9 cellular contexts compared by ENCODE assay signal in the genomic region with DNA sequence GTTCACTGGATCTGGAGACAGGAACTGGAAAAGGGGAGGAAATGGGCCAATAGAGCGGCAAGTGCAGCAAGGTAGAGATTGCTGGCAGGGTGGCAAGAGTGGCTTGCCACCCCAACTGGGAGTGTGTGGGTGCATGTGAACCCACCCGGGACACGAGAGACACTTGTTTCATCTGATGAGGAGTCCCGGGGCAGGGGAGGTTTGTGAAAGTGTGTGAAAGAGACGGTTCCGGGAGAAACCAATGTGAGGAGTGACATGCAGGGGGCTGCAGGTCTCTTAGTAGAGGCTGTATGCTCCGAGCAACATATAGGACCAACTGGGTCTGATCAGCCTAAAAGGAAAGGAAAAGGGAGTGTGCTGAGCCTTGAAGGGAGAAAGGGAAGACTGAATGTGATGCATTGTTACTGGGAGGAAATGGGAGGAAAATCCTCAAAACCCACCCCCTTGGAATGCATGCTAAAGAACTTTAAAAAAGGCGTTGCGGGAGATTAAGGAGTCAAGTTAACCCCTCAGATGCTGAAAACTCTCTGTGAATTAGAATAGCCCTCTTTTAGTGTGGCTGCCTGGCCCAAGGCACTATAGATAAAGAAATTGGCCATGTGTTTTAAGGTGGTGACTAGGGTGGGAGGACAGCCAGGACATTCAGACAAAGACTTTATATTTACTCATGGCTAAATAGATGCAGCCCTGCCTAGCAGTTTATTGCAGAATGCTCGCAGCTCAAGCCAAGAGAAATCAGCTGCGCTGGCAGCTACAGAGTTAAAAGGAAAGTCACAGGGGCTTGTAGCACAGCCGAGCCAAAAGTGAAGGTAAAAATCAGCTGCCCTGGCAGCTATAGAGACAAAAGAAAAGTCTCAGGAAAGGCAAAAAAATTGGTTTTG. TPM values are rescaled to one million over a fixed set of nuclear protein-coding genes. Genes with fewer than 3 reads are reported as not detected.
DNase-seq lines count a peak whose midpoint lies in the region; ATAC-seq, FAIRE-seq and TF ChIP-seq lines count a peak whose summit lies in the region.
"Had no signal": no experiment of that assay in that cellular context is flagged by ENCODE, and none has a peak within 500 bp of the region (broad histone marks: within the 10 kb centered on the region; RNA-seq: fewer than 3 reads in every experiment).

No MANE protein-coding gene starts in this region.

- H3K9ac ChIP-seq in H1 (replicated peaks in 1 of 4; ENCODE audit: extremely low read depth in 1 of 4, low read depth in 3 of 4, low read length in 3 of 4) = peak overlapping the region in 3 of 4 experiments; percentile 38 to 48 (median 44); a peak in 6 of 7 replicates

- CTCF ChIA-PET in H1 (lab: Charles Lee; ENCODE audit: partially characterized antibody) = interaction anchor here (0.6 to 5.5 kb wide), 12 partner anchors 10 to 210 kb away, joined by 3 to 47 read pairs (median 5); partner anchors contain the start of genes CD200 and SLC9C1

- H2BK120ac ChIP-seq in H1 (replicated peaks; ENCODE audit: low read depth, low read length) = peak overlapping the region; percentile 98

- H3K36me3 ChIP-seq in H1 (ENCODE audit: control insufficient read depth in 2 of 4, insufficient read depth in 4 of 4, low read length in 3 of 4) = peaks cover 0 to 2% (median 0%) of the 10 kb centered on the region in 4 experiments; a peak in 1 of 8 replicates
- H3K36me3 ChIP-seq in body of pancreas (replicated peaks in 1 of 2; ENCODE audit: insufficient read depth in 1 of 2, low read depth in 2 of 2) = no peaks in the 10 kb centered on the region

- H4K8ac ChIP-seq in H1 (ENCODE audit: extremely low read depth, insufficient read depth, low read length) = no peak overlapping the region

- 0 out of 4 replicates have a peak, but pooled peaks of 1 of the 2 experiments have one; percentile 2 for TF ChIP-seq RAD21 in H1 (IDR thresholded peaks at IDR 0.05 in 1 of 2, conservative IDR thresholded peaks at IDR 0.05 in 1 of 2; ENCODE audit: low read depth in 2 of 2, low read length in 2 of 2)

- TF ChIP-seq POLR2A in H1 (IDR thresholded peaks at IDR 0.05; ENCODE audit: control extremely low read depth in 1 of 2, low read depth in 2 of 2, low read length in 2 of 2) (peak; percentile 65 to 77; a peak in 2 of 3 replicates), body of pancreas (IDR thresholded peaks at IDR 0.05) (no peak)

- H3K23me2 ChIP-seq in H1 (ENCODE audit: low read depth, low read length) = peaks cover 10% of the 10 kb centered on the region; the same call in 1 of the 2 replicates

- H4K91ac ChIP-seq in H1 (replicated peaks; ENCODE audit: insufficient read length, low read length) = peak overlapping the region; percentile 81

- TF ChIP-seq EP300 in H1 (IDR thresholded peaks at IDR 0.05; ENCODE audit: borderline replicate concordance in 1 of 2, low read depth in 2 of 2, low read length in 2 of 2) = peak in 1 of 2 experiments; percentile 69; a peak in 1 of 3 replicates

- POLR2A ChIA-PET in H1 (lab: Charles Lee; ENCODE audit: partially characterized antibody) = interaction anchor here (0.8 to 4.9 kb wide), 14 partner anchors 9 to 168 kb away, joined by 3 to 32 read pairs (median 4); partner anchors contain the start of genes CD200 and SLC9C1

- H2BK12ac ChIP-seq in H1 (ENCODE audit: low read depth, low read length) = peak overlapping the region; percentile 95

- H3K4me3 Mint-ChIP-seq in natural killer cell = no peak overlapping the region
- no peak overlapping the region for H3K4me3 Mint-ChIP-seq in mesothelial cell of epicardium
- H3K4me3 Mint-ChIP-seq in CD14-positive monocyte = no peak overlapping the region

- H3K23ac ChIP-seq in H1 (ENCODE audit: insufficient read length) = no peak overlapping the region

- intact Hi-C loops in natural killer cell (cut with micrococcal nuclease) (no loop called here), body of pancreas (cut with DNase I) (no loop called here), CD14-positive monocyte (cut with micrococcal nuclease) (loop anchor here in 1 of 2 donors (10.0 kb wide), 1 partner anchor 178 kb away; no protein-coding TSS in a partner anchor)

- H3K27me3 ChIP-seq in H1 (replicated peaks in 1 of 4; ENCODE audit: control insufficient read depth in 3 of 4, extremely low read depth in 1 of 4, insufficient read depth in 3 of 4, low read length in 3 of 4) (no peaks in the 10 kb centered on the region), body of pancreas (no peaks in the 10 kb centered on the region)

- H3K4ac ChIP-seq in H1 (replicated peaks; ENCODE audit: insufficient read length, low read depth, low read length) = peak overlapping the region; percentile 30

- no peaks in the 10 kb centered on the region for H3K79me2 ChIP-seq in H1 (ENCODE audit: control insufficient read depth in 1 of 2, insufficient read depth in 2 of 2, low read length in 2 of 2)

- no peak overlapping the region for H2AFZ ChIP-seq in H1 (ENCODE audit: low read length)

- H4K20me1 ChIP-seq in H1 (replicated peaks in 1 of 2; ENCODE audit: control insufficient read depth in 1 of 2, insufficient read depth in 2 of 2, low read length in 2 of 2) = no peaks in the 10 kb centered on the region

- H3K9me3 ChIP-seq in H1 (ENCODE audit: insufficient read depth in 2 of 2, low read depth in 1 of 2, low read length in 1 of 2) = no peaks in the 10 kb centered on the region; a peak in 1 of 4 replicates
- H3K9me3 ChIP-seq in body of pancreas = no peaks in the 10 kb centered on the region

- no peaks in the 10 kb centered on the region for H3K27me3 Mint-ChIP-seq in natural killer cell (ENCODE audit: low read depth in 2 of 2)
- no peaks in the 10 kb centered on the region for H3K27me3 Mint-ChIP-seq in mesothelial cell of epicardium (ENCODE audit: low read depth)
- H3K27me3 Mint-ChIP-seq in CD14-positive monocyte (ENCODE audit: low read depth in 3 of 3) = no peaks in the 10 kb centered on the region

- H3K36me3 Mint-ChIP-seq in natural killer cell (no peaks in the 10 kb centered on the region), mesothelial cell of epicardium (no peaks in the 10 kb centered on the region), CD14-positive monocyte (no peaks in the 10 kb centered on the region)

- H3K27ac ChIP-seq in H1 (ENCODE audit: low read depth, low read length) (peak overlapping the region; percentile 90), body of pancreas (no peak overlapping the region)

- WGBS in H1 (ENCODE audit: extremely low coverage in 1 of 2, insufficient coverage in 1 of 2, insufficient read length in 1 of 2, insufficient replicate concordance in 2 of 2, low coverage in 1 of 2, low lambda C conversion rate in 2 of 2, missing lambda C conversion rate in 1 of 2), 2 experiments = 15% methylated on average over 12 of the region's 12 CpGs; no CpG with 5 or more reads in 1 of the 2 experiments
- WGBS in body of pancreas, 2 donors = 52 to 55% methylated on average over 12 of the region's 12 CpGs

- H3K56ac ChIP-seq in H1 (replicated peaks; ENCODE audit: insufficient read length, low read depth, low read length) = peak overlapping the region; percentile 84

- peak overlapping the region; percentile 98 for H3K18ac ChIP-seq in H1 (ENCODE audit: extremely low read depth, low read length)

- H3K4me1 ChIP-seq in H1 (replicated peaks in 1 of 4; ENCODE audit: control insufficient read depth in 3 of 4, insufficient read depth in 4 of 4, low read length in 3 of 4) (peaks cover 18 to 25% (median 21%) of the 10 kb centered on the region in 4 experiments), body of pancreas (no peaks in the 10 kb centered on the region)

- peak; percentile 99 for FAIRE-seq in H1 (lab: Jason Lieb, UNC)

- H2BK15ac ChIP-seq in H1 (ENCODE audit: low read length) = peak overlapping the region; percentile 94; the same call in 1 of the 2 replicates

- H3K14ac ChIP-seq in H1 (ENCODE audit: insufficient read length) = peak overlapping the region; percentile 4

- peak; percentile 27 for DNase-seq in GM12865 (ENCODE audit: low read depth)
- DNase-seq in H1 (ENCODE audit: low read depth in 1 of 2, low spot score in 2 of 2) = peak; percentile 60 to 69
- DNase-seq in natural killer cell = no peak
- no peak for DNase-seq in body of pancreas
- no peak for DNase-seq in mesothelial cell of epicardium (ENCODE audit: low spot score in 2 of 2, unreplicated experiment in 2 of 2)
- DNase-seq in CD14-positive monocyte (ENCODE audit: low spot score) = no peak
- DNase-seq in putamen (ENCODE audit: low spot score) = no peak

- no peaks in the 10 kb centered on the region for H3K79me1 ChIP-seq in H1 (ENCODE audit: low read depth, low read length)

- peak overlapping the region; percentile 98 for H2BK20ac ChIP-seq in H1 (ENCODE audit: low read length)

- peaks cover 6 to 7% of the 10 kb centered on the region in 2 donors for H3K4me1 Mint-ChIP-seq in natural killer cell
- peaks cover 18% of the 10 kb centered on the region for H3K4me1 Mint-ChIP-seq in mesothelial cell of epicardium
- peaks cover 2% of the 10 kb centered on the region for H3K4me1 Mint-ChIP-seq in CD14-positive monocyte

- peak overlapping the region; percentile 61 to 90 for H3K4me2 ChIP-seq in H1 (ENCODE audit: insufficient read depth in 1 of 2, low read depth in 2 of 2, low read length in 2 of 2)

- peak overlapping the region; percentile 90 for H4K5ac ChIP-seq in H1 (ENCODE audit: insufficient read length, low read depth, low read length)

- peak overlapping the region; percentile 69 for H3K4me3 ChIP-seq in GM12865 (ENCODE audit: low read depth, low read length)
- H3K4me3 ChIP-seq in H1 (ENCODE audit: extremely low read depth in 1 of 4, insufficient read depth in 2 of 4, low read depth in 3 of 4, low read length in 4 of 4) = peak overlapping the region; percentile 30 to 53 (median 38)
- H3K4me3 ChIP-seq in body of pancreas = no peak overlapping the region

- TF ChIP-seq CTCF in GM12865 (IDR thresholded peaks at IDR 0.05; ENCODE audit: insufficient read depth, low read depth, low read length, missing control alignments) = no peak
- no peak for TF ChIP-seq CTCF in H1 (IDR thresholded peaks at IDR 0.05; ENCODE audit: control extremely low read depth in 1 of 3, insufficient read depth in 1 of 3, low read depth in 1 of 3, low read length in 3 of 3)
- TF ChIP-seq CTCF in natural killer cell (IDR thresholded peaks at IDR 0.05) = no peak
- TF ChIP-seq CTCF in body of pancreas (IDR thresholded peaks at IDR 0.05) = no peak
- no peak for TF ChIP-seq CTCF in mesothelial cell of epicardium (IDR thresholded peaks at IDR 0.05; ENCODE audit: unreplicated experiment)
- TF ChIP-seq CTCF in CD14-positive monocyte (IDR thresholded peaks at IDR 0.05) = no peak

- peak overlapping the region; percentile 99 for H2BK5ac ChIP-seq in H1 (ENCODE audit: low read depth, low read length)

- H2AK5ac ChIP-seq in H1 (ENCODE audit: low read depth, low read length) = peak overlapping the region; percentile 96; the same call in 1 of the 2 replicates

- no peaks in the 10 kb centered on the region for H3K9me3 Mint-ChIP-seq in natural killer cell
- no peaks in the 10 kb centered on the region for H3K9me3 Mint-ChIP-seq in mesothelial cell of epicardium
- peaks cover 0 to 2% (median 0%) of the 10 kb centered on the region in 7 donors for H3K9me3 Mint-ChIP-seq in CD14-positive monocyte

- ATAC-seq in HG03442 (IDR thresholded peaks at IDR 0.05; ENCODE audit: unreplicated experiment) (peak; percentile 41), natural killer cell (peak in 2 of 3 donors; percentile 44 to 60), body of pancreas (no peak)

- no peak overlapping the region for H3K27ac Mint-ChIP-seq in natural killer cell
- H3K27ac Mint-ChIP-seq in mesothelial cell of epicardium = no peak overlapping the region
- no peak overlapping the region for H3K27ac Mint-ChIP-seq in CD14-positive monocyte

RNA-seq across cellular contexts. Expression of gene SLC9C1, which starts 9.1 kb away (rescaled TPM):
- total RNA-seq in H1 (2021; fragmentation: NEBNext Ultra II Directional; extraction: Animal tissue kit (Norgen Biotek cat#: 25700)) = 0.24 and 1.1 TPM in 2 replicates
- polyA plus RNA-seq in H1 (2011; rRNA removed) (0.06 and 0.15 TPM in 2 replicates), CD14-positive monocyte (not detected)
- not detected for polyA plus RNA-seq in H1 (2011; cell fraction: cytosol; rRNA removed)
- polyA plus RNA-seq in H1 (2011; cell fraction: nucleus; rRNA removed) = 0.20 TPM
- 0.12 TPM in 1 of 4 replicates, not detected in the others for polyA plus RNA-seq in H1 (2012, experiment 1 of 2)
- not detected for polyA plus RNA-seq in H1 (2012, experiment 2 of 2)
- 0.12 TPM for polyA plus RNA-seq in H1 (2013, experiment 1 of 2)
- polyA plus RNA-seq in H1 (2013, experiment 2 of 2) = 0.13 TPM
- polyA minus RNA-seq in H1 (2011; rRNA and poly(A)+ RNA removed) = 0.20 and 0.41 TPM in 2 replicates
- not detected for polyA minus RNA-seq in H1 (2011; cell fraction: cytosol; rRNA and poly(A)+ RNA removed)
- 1.5 TPM for polyA minus RNA-seq in H1 (2011; cell fraction: nucleus; rRNA and poly(A)+ RNA removed)
- total RNA-seq in natural killer cell (not detected), body of pancreas (not detected), mesothelial cell of epicardium (0.69 to 1.6 TPM (median 0.69 TPM) in 3 replicates)
- total RNA-seq: HT1080 had no signal

RNA-seq across cellular contexts. Expression of gene CD200, which starts 29.8 kb away (rescaled TPM):
- total RNA-seq in H1 (2021; fragmentation: NEBNext Ultra II Directional; extraction: Animal tissue kit (Norgen Biotek cat#: 25700)) = 50.2 and 51.9 TPM in 2 replicates
- 25.0 and 45.8 TPM in 2 replicates for polyA plus RNA-seq in H1 (2011; rRNA removed)
- 39.3 TPM for polyA plus RNA-seq in H1 (2011; cell fraction: cytosol; rRNA removed)
- 24.9 TPM for polyA plus RNA-seq in H1 (2011; cell fraction: nucleus; rRNA removed)
- polyA plus RNA-seq in H1 (2012, experiment 1 of 2) = 46.2 to 51.4 TPM (median 49.5 TPM) in 4 replicates
- 7.0 TPM for polyA plus RNA-seq in H1 (2012, experiment 2 of 2)
- polyA plus RNA-seq in H1 (2013, experiment 1 of 2) = 104 TPM
- 109 TPM for polyA plus RNA-seq in H1 (2013, experiment 2 of 2)
- polyA minus RNA-seq in H1 (2011; rRNA and poly(A)+ RNA removed) = 41.9 and 57.4 TPM in 2 replicates
- polyA minus RNA-seq in H1 (2011; cell fraction: cytosol; rRNA and poly(A)+ RNA removed) = 19.0 TPM
- 38.7 TPM for polyA minus RNA-seq in H1 (2011; cell fraction: nucleus; rRNA and poly(A)+ RNA removed)
- total RNA-seq in natural killer cell = under 1 TPM in 1 of 3 donors, not detected in 2; 0.35 TPM
- 1 to 10 TPM; 2.0 to 2.6 TPM for total RNA-seq in body of pancreas
- total RNA-seq in mesothelial cell of epicardium = 25.7 to 26.6 TPM (median 25.9 TPM) in 3 replicates
- under 1 TPM in 1 of 2 donors, not detected in 1; 0.13 TPM for polyA plus RNA-seq in CD14-positive monocyte
- total RNA-seq: HT1080 had no signal

Comparison
In these comparisons a context has a peak if more than half of its experiments do, and no peak if none do; other contexts are left out.
1. DNase-seq: peak in GM12865 (single experiment) and H1 (2 of 2); none in natural killer cell (single experiment), body of pancreas (0 of 4), mesothelial cell of epicardium (0 of 2), CD14-positive monocyte (single experiment) and putamen (single experiment).
2. H3K4me3 ChIP-seq: peak in GM12865 (single experiment) and H1 (4 of 4); none in body of pancreas (0 of 2).
3. POLR2A ChIP-seq: peak in H1 (2 of 2); none in body of pancreas (0 of 3).